In the genomic region with DNA sequence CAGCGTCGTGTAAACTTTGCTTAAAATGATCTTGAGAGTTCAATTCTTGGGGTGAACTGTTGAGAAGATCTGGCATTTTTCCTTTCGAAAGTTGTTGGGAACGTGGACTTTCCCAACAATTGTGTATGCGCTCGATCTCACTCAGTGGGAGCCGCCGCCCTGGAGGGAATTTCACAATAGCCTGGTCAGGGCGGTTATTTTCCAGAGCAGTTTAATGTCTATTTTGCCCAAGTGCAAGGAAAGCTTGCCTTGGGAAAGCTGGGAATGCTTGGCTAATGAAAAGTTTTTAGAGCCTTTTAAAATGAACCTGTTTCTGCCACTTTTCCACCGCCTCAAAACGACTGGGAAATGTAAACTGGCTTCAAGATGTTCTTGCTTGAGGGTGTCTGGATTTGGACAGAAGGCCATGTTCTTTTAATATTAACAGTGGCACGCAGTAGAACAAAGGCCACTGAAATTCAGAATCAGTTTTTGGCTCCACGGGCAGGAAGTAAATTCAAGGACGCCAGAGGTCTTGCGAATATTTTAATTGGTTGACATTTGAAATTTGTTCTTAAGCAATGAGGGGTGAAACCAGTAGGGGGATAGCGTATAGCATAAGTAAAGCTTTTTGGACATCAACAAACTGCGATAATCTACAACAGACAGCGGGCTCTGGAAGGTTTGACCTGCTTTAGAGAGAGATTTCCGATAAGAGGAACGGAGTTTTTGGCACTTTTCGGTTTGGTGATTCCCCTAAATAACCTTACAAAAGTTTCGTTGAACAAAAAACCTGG, we compare ENCODE assay signal across 8 cellular contexts. TPM values are rescaled to one million over a fixed set of nuclear protein-coding genes. Genes with fewer than 3 reads are reported as not detected.
DNase-seq lines count a peak whose midpoint lies in the region; ATAC-seq and TF ChIP-seq lines count a peak whose summit lies in the region.

No MANE protein-coding gene starts in this region.

- intact Hi-C loops in colonic mucosa (cut with DNase I) = loop anchor here (5.0 kb wide), 2 partner anchors 35 to 45 kb away; a partner anchor contains a TSS

- in situ Hi-C loops in SK-MEL-5 (cut with HindIII; ENCODE audit: low pct_unique_long_range_greater_than_20kb, low sequenced_read_pairs) = no loop called here

- no peaks in the 10 kb centered on the region for H3K9me3 ChIP-seq in colonic mucosa

- TF ChIP-seq POLR2A in GM18526 (IDR thresholded peaks at IDR 0.05; ENCODE audit: extremely low read depth, insufficient read length) = peak; percentile 27

- peak; percentile 80 for DNase-seq in CD1c-positive myeloid dendritic cell (ENCODE audit: extremely low spot score)
- peak; percentile 92 for DNase-seq in KG1 (lab: John Stamatoyannopoulos, UW)
- peak; percentile 84 for DNase-seq in SK-MEL-5 (ENCODE audit: low read depth, low spot score)
- peak; percentile 65 for DNase-seq in colonic mucosa
- DNase-seq in left kidney (ENCODE audit: low read depth, low spot score) = peak; percentile 75
- DNase-seq in stimulated activated naive CD8-positive, alpha-beta T cell treated with anti-CD3 and anti-CD28 coated beads, Interleukin-15, Interleukin-2, amounts not matched to agents 100 U/mL and 50 U/mL, for 24 hours = no peak
- no peak for DNase-seq in T-helper 9 cell

- no peaks in the 10 kb centered on the region for H3K36me3 ChIP-seq in colonic mucosa

- TF ChIP-seq CTCF in colonic mucosa (IDR thresholded peaks at IDR 0.05) = no peak

- no peaks in the 10 kb centered on the region for H3K27me3 ChIP-seq in colonic mucosa

- H3K4me1 ChIP-seq in colonic mucosa = no peaks in the 10 kb centered on the region

- peak overlapping the region; percentile 93 for H3K4me3 ChIP-seq in colonic mucosa

- peak overlapping the region; percentile 100 for H3K27ac ChIP-seq in colonic mucosa

- H3K9ac ChIP-seq in colonic mucosa (ENCODE audit: low read depth in 2 of 2, low read length in 2 of 2) = peak overlapping the region; percentile 95 to 99

- peak; percentile 51 for ATAC-seq in stimulated activated naive CD8-positive, alpha-beta T cell treated with anti-CD3 and anti-CD28 coated beads, Interleukin-15, Interleukin-2, amounts not matched to agents 100 U/mL and 50 U/mL, for 24 hours

RNA-seq across cellular contexts. Expression of a gene that starts 1.2 kb away (rescaled TPM):
- total RNA-seq in SK-MEL-5 (2014; rRNA removed; shearing (Covaris generic)) = 35.2 and 38.5 TPM in 2 replicates
- polyA plus RNA-seq in SK-MEL-5 (2015; cell fraction: cytosol; rRNA removed) = 23.7 and 27.6 TPM in 2 replicates
- polyA plus RNA-seq in SK-MEL-5 (2015; cell fraction: nucleus; rRNA removed) = 47.4 and 63.3 TPM in 2 replicates
- total RNA-seq in colonic mucosa = 100 to 1,000 TPM in 1 of 2 donors, 10 to 100 TPM in 1; 90.1 to 126 TPM

RNA-seq across cellular contexts. Expression of a gene that starts 45.3 kb away (rescaled TPM):
- total RNA-seq in SK-MEL-5 (2014; rRNA removed; shearing (Covaris generic)) = 161 and 184 TPM in 2 replicates
- 74.2 and 96.5 TPM in 2 replicates for polyA plus RNA-seq in SK-MEL-5 (2015; cell fraction: cytosol; rRNA removed)
- 9.8 and 17.3 TPM in 2 replicates for polyA plus RNA-seq in SK-MEL-5 (2015; cell fraction: nucleus; rRNA removed)
- 100 to 1,000 TPM; 159 to 199 TPM for total RNA-seq in colonic mucosa

RNA-seq across cellular contexts. Expression of a gene that starts 45.7 kb away (rescaled TPM):
- total RNA-seq in SK-MEL-5 (2014; rRNA removed; shearing (Covaris generic)) = 8.7 and 8.8 TPM in 2 replicates
- polyA plus RNA-seq in SK-MEL-5 (2015; cell fraction: cytosol; rRNA removed) = 4.9 and 7.0 TPM in 2 replicates
- 8.4 and 13.3 TPM in 2 replicates for polyA plus RNA-seq in SK-MEL-5 (2015; cell fraction: nucleus; rRNA removed)
- 10 to 100 TPM; 23.9 to 52.6 TPM for total RNA-seq in colonic mucosa

Comparison
In these comparisons a context has a peak if more than half of its experiments do, and no peak if none do; other contexts are left out.
1. DNase-seq: peak in CD1c-positive myeloid dendritic cell (single experiment), KG1 (single experiment), SK-MEL-5 (single experiment), colonic mucosa (single experiment) and left kidney (single experiment); none in stimulated activated naive CD8-positive, alpha-beta T cell treated with anti-CD3 and anti-CD28 coated beads, Interleukin-15, Interleukin-2, amounts not matched to agents 100 U/mL and 50 U/mL, for 24 hours (single experiment) and T-helper 9 cell (single experiment).